1 cellular context compared by ENCODE assay signal in genomic region chr2:67846341-67847070, GRCh38.
A peak's percentile ranks its signal among the peaks of the same experiment; 100 is the strongest.
TF ChIP-seq lines count a peak whose summit lies in the region.

No MANE protein-coding gene starts in this region.

TF ChIP-seq in HEK293, 187 proteins besides CTCF, POLR2A, EP300 and RAD21 (continued from another document):
- TF ChIP-seq PRDM10 (tag by site-specific recombination; IDR thresholded peaks at IDR 0.05): peak; percentile 4; the same call in 1 of the 2 replicates
- TF ChIP-seq ZBTB44 (tag by site-specific recombination; IDR thresholded peaks at IDR 0.05): peak; percentile 70; the same call in 1 of the 2 replicates
- TF ChIP-seq PRDM2 (tag by site-specific recombination; IDR thresholded peaks at IDR 0.05; ENCODE audit: borderline replicate concordance): no peak
- no peak for TF ChIP-seq YY1 (tag by site-specific recombination; IDR thresholded peaks at IDR 0.05)
- no peak for TF ChIP-seq ZNF48 (tag by site-specific recombination; IDR thresholded peaks at IDR 0.05)
- peak; percentile 55 for TF ChIP-seq FEZF1 (tag by site-specific recombination; IDR thresholded peaks at IDR 0.05)
- TF ChIP-seq WT1 (tag by site-specific recombination; IDR thresholded peaks at IDR 0.05): peak; percentile 35; the same call in 1 of the 2 replicates
- TF ChIP-seq PATZ1 (tag by site-specific recombination; IDR thresholded peaks at IDR 0.05): 0 out of 2 replicates have a peak, but pooled peaks have one; percentile 22
- TF ChIP-seq TCF7L2 (IDR thresholded peaks at IDR 0.05; ENCODE audit: borderline replicate concordance, low read depth, low read length): peak; percentile 75
- TF ChIP-seq GLIS1 (tag by site-specific recombination; IDR thresholded peaks at IDR 0.05): peak; percentile 24
- no peak for TF ChIP-seq ELK4 (IDR thresholded peaks at IDR 0.05; ENCODE audit: borderline replicate concordance, low read depth, low read length)
- peak; percentile 44; the same call in 1 of the 2 replicates for TF ChIP-seq ZIC2 (tag by site-specific recombination; IDR thresholded peaks at IDR 0.05)
- TF ChIP-seq ZEB2 (tag by site-specific recombination; IDR thresholded peaks at IDR 0.05): peak; percentile 66
- peak; percentile 35; the same call in 1 of the 2 replicates for TF ChIP-seq ZNF561 (tag by site-specific recombination; IDR thresholded peaks at IDR 0.05; ENCODE audit: borderline replicate concordance)
- peak; percentile 63 for TF ChIP-seq ZNF654 (tag by site-specific recombination; IDR thresholded peaks at IDR 0.05; ENCODE audit: low read depth)
- no peak for TF ChIP-seq KLF7 (tag by site-specific recombination; IDR thresholded peaks at IDR 0.05; ENCODE audit: borderline replicate concordance)
- TF ChIP-seq PRDM6 (tag by site-specific recombination; IDR thresholded peaks at IDR 0.05): 0 out of 2 replicates have a peak, but pooled peaks have one; percentile 18
- peak; percentile 23; the same call in 1 of the 2 replicates for TF ChIP-seq ZNF394 (tag by site-specific recombination; IDR thresholded peaks at IDR 0.05; ENCODE audit: borderline replicate concordance)
- no peak for TF ChIP-seq ZNF211 (tag by site-specific recombination; IDR thresholded peaks at IDR 0.05; ENCODE audit: low read depth)
- TF ChIP-seq SETDB1 (IDR thresholded peaks at IDR 0.05; ENCODE audit: insufficient read length, low read length): no peak
- 0 out of 2 replicates have a peak, but pooled peaks have one; percentile 25 for TF ChIP-seq ZNF600 (tag by site-specific recombination; IDR thresholded peaks at IDR 0.05)
- peak; percentile 82 for TF ChIP-seq KLF10 (tag by site-specific recombination; IDR thresholded peaks at IDR 0.05)
- no peak for TF ChIP-seq ZFHX2 (tag by site-specific recombination; conservative IDR thresholded peaks at IDR 0.05)
- TF ChIP-seq ZBTB6 (tag by site-specific recombination; IDR thresholded peaks at IDR 0.05): no peak
